In genomic region chr12:79822475-79822874, GRCh38 we compare ENCODE assay signal across 20 cellular contexts.
DNase-seq lines count a peak whose midpoint lies in the region; ATAC-seq and TF ChIP-seq lines count a peak whose summit lies in the region.
"Had no signal": no experiment of that assay in that cellular context is flagged by ENCODE, and none has a peak within 500 bp of the region (broad histone marks: within the 10 kb centered on the region; RNA-seq: fewer than 3 reads in every experiment).

No MANE protein-coding gene starts in this region.

- no peak overlapping the region for H3K4me3 Mint-ChIP-seq in activated CD4-positive, alpha-beta T cell treated with anti-CD3 and anti-CD28 coated beads for 36 hours
- H3K4me3 Mint-ChIP-seq in T-helper 17 cell: no peak overlapping the region
- H3K4me3 Mint-ChIP-seq in stimulated activated effector memory CD8-positive, alpha-beta T cell treated with anti-CD3 and anti-CD28 coated beads, Interleukin-12 subunit alpha, Interleukin-12 subunit beta, amount 100 ng/mL, for 72 hours: no peak overlapping the region
- no peak overlapping the region for H3K4me3 Mint-ChIP-seq in nephron progenitor cell
- H3K4me3 Mint-ChIP-seq: B cell; CD8-positive, alpha-beta memory T cell; HFFc6 had no signal

- H3K27ac Mint-ChIP-seq in activated CD4-positive, alpha-beta T cell treated with anti-CD3 and anti-CD28 coated beads for 36 hours: no peak overlapping the region
- peak overlapping the region; percentile 6 for H3K27ac Mint-ChIP-seq in T-helper 17 cell
- no peak overlapping the region for H3K27ac Mint-ChIP-seq in stimulated activated effector memory CD8-positive, alpha-beta T cell treated with anti-CD3 and anti-CD28 coated beads, Interleukin-12 subunit alpha, Interleukin-12 subunit beta, amount 100 ng/mL, for 72 hours
- no peak overlapping the region for H3K27ac Mint-ChIP-seq in nephron progenitor cell
- H3K27ac Mint-ChIP-seq: B cell; CD8-positive, alpha-beta memory T cell; HFFc6 had no signal

- POLR2A ChIA-PET in activated CD4-positive, alpha-beta T cell treated with anti-CD3 and anti-CD28 coated beads for 36 hours (lab: Charles Lee): no interaction called here

- H3K36me3 Mint-ChIP-seq in activated CD4-positive, alpha-beta T cell treated with anti-CD3 and anti-CD28 coated beads for 36 hours (ENCODE audit: low read depth): peaks cover 17% of the 10 kb centered on the region
- H3K36me3 Mint-ChIP-seq in T-helper 17 cell (ENCODE audit: low read depth): peaks cover 3% of the 10 kb centered on the region
- peaks cover 52% of the 10 kb centered on the region for H3K36me3 Mint-ChIP-seq in stimulated activated effector memory CD8-positive, alpha-beta T cell treated with anti-CD3 and anti-CD28 coated beads, Interleukin-12 subunit alpha, Interleukin-12 subunit beta, amount 100 ng/mL, for 72 hours
- H3K36me3 Mint-ChIP-seq in nephron progenitor cell (ENCODE audit: low read depth): peaks cover 35% of the 10 kb centered on the region

- CTCF ChIA-PET in activated CD4-positive, alpha-beta T cell treated with anti-CD3 and anti-CD28 coated beads for 36 hours (lab: Charles Lee): no interaction called here

- no peak for DNase-seq in activated CD4-positive, alpha-beta T cell treated with anti-CD3 and anti-CD28 coated beads for 36 hours
- no peak for DNase-seq in activated CD4-positive, alpha-beta T cell treated with anti-CD3 and anti-CD28 coated beads, Interleukin-2, amount 50 U/mL, for 1 hour
- DNase-seq in T-helper 17 cell: no peak
- DNase-seq in epithelial cell of esophagus (ENCODE audit: low read depth): peak; percentile 68
- DNase-seq in stimulated activated effector memory CD8-positive, alpha-beta T cell treated with anti-CD3 and anti-CD28 coated beads, Interleukin-12 subunit alpha, Interleukin-12 subunit beta, amount 100 ng/mL, for 72 hours (ENCODE audit: low spot score in 2 of 2): no peak
- no peak for DNase-seq in nephron progenitor cell
- no peak for DNase-seq in cortex of kidney (lab: John Stamatoyannopoulos, UW)
- DNase-seq: 8988T; CD8-positive, alpha-beta memory T cell; COR-L47; DMS 273 treated with DMSO at 0.1 percent for 48 hours; DMS53; GOT3; H7; HFFc6; IMR-90 had no signal

- TF ChIP-seq CTCF in epithelial cell of esophagus (IDR thresholded peaks at IDR 0.05; ENCODE audit: insufficient read depth, low read depth, low read length, missing control alignments) (no peak), nephron progenitor cell (IDR thresholded peaks at IDR 0.05) (no peak)

- peaks cover 3% of the 10 kb centered on the region for H3K4me1 Mint-ChIP-seq in activated CD4-positive, alpha-beta T cell treated with anti-CD3 and anti-CD28 coated beads for 36 hours
- peaks cover 8% of the 10 kb centered on the region for H3K4me1 Mint-ChIP-seq in T-helper 17 cell
- no peaks in the 10 kb centered on the region for H3K4me1 Mint-ChIP-seq in stimulated activated effector memory CD8-positive, alpha-beta T cell treated with anti-CD3 and anti-CD28 coated beads, Interleukin-12 subunit alpha, Interleukin-12 subunit beta, amount 100 ng/mL, for 72 hours
- no peaks in the 10 kb centered on the region for H3K4me1 Mint-ChIP-seq in nephron progenitor cell

- no peak overlapping the region for H3K4me3 ChIP-seq in epithelial cell of esophagus (ENCODE audit: low read length)
- H3K4me3 ChIP-seq: BLaER1 treated with 17β-estradiol and CSF1 and Interleukin-3, amounts not matched to agents 10 nM and 100 nM had no signal

- no peaks in the 10 kb centered on the region for H3K9me3 ChIP-seq in T-helper 17 cell (ENCODE audit: control insufficient read depth, low read length, poor library complexity, severe bottlenecking)
- H3K9me3 ChIP-seq: BLaER1 treated with 17β-estradiol and CSF1 and Interleukin-3, amounts not matched to agents 10 nM and 100 nM had no signal

- ATAC-seq in activated CD4-positive, alpha-beta T cell treated with anti-CD3 and anti-CD28 coated beads for 36 hours: peak; percentile 65
- ATAC-seq in T-helper 17 cell (no peak), HG03159 (IDR thresholded peaks at IDR 0.05; ENCODE audit: unreplicated experiment) (no peak)
- ATAC-seq in stimulated activated effector memory CD8-positive, alpha-beta T cell treated with anti-CD3 and anti-CD28 coated beads, Interleukin-12 subunit alpha, Interleukin-12 subunit beta, amount 100 ng/mL, for 72 hours: peak; percentile 8
- ATAC-seq: HCT116 had no signal

- H3K27me3 Mint-ChIP-seq in activated CD4-positive, alpha-beta T cell treated with anti-CD3 and anti-CD28 coated beads for 36 hours: no peaks in the 10 kb centered on the region
- H3K27me3 Mint-ChIP-seq in T-helper 17 cell (no peaks in the 10 kb centered on the region), nephron progenitor cell (ENCODE audit: low read depth, poor library complexity) (no peaks in the 10 kb centered on the region)
- H3K27me3 Mint-ChIP-seq: B cell; CD8-positive, alpha-beta memory T cell had no signal

- intact Hi-C loops in activated CD4-positive, alpha-beta T cell treated with anti-CD3 and anti-CD28 coated beads for 36 hours (cut with DNase I, micrococcal nuclease): no loop called here

- H3K9me3 Mint-ChIP-seq in activated CD4-positive, alpha-beta T cell treated with anti-CD3 and anti-CD28 coated beads for 36 hours (ENCODE audit: low read depth): no peaks in the 10 kb centered on the region
- H3K9me3 Mint-ChIP-seq in stimulated activated effector memory CD8-positive, alpha-beta T cell treated with anti-CD3 and anti-CD28 coated beads, Interleukin-12 subunit alpha, Interleukin-12 subunit beta, amount 100 ng/mL, for 72 hours: no peaks in the 10 kb centered on the region
- H3K9me3 Mint-ChIP-seq in nephron progenitor cell: no peaks in the 10 kb centered on the region
- H3K9me3 Mint-ChIP-seq: CD8-positive, alpha-beta memory T cell; HFFc6 had no signal

Comparison
In these comparisons a context has a peak if more than half of its experiments do, and no peak if none do; other contexts are left out.
1. ATAC-seq: peak in activated CD4-positive, alpha-beta T cell treated with anti-CD3 and anti-CD28 coated beads for 36 hours (single experiment) and stimulated activated effector memory CD8-positive, alpha-beta T cell treated with anti-CD3 and anti-CD28 coated beads, Interleukin-12 subunit alpha, Interleukin-12 subunit beta, amount 100 ng/mL, for 72 hours (single experiment); none in T-helper 17 cell (single experiment) and HG03159 (single experiment).